In genomic region chr11:29914203-29914930, GRCh38 we compare ENCODE assay signal across 22 cellular contexts.
DNase-seq lines count a peak whose midpoint lies in the region.
"Had no signal": no experiment of that assay in that cellular context is flagged by ENCODE, and none has a peak within 500 bp of the region (broad histone marks: within the 10 kb centered on the region; RNA-seq: fewer than 3 reads in every experiment).

No MANE protein-coding gene starts in this region.

- no peaks in the 10 kb centered on the region for H3K79me2 ChIP-seq in trophoblast cell (ENCODE audit: control insufficient read depth, insufficient read depth, low read length, poor library complexity)

- H4K8ac ChIP-seq in trophoblast cell (ENCODE audit: low read depth, low read length) = no peak overlapping the region

- WGBS in trophoblast cell (ENCODE audit: extremely low coverage, insufficient coverage, insufficient read length) = no CpG with 5 or more reads among the region's 2 CpGs

- no peak overlapping the region for H4K12ac ChIP-seq in trophoblast cell (ENCODE audit: low read depth, low read length)

- no peak overlapping the region for H2AK5ac ChIP-seq in trophoblast cell (ENCODE audit: low read length)

- H3K9ac ChIP-seq in trophoblast cell (ENCODE audit: low read length) = no peak overlapping the region

- no peaks in the 10 kb centered on the region for H3K36me3 ChIP-seq in trophoblast cell (ENCODE audit: control insufficient read depth in 1 of 2, insufficient read depth in 2 of 2, low read length in 2 of 2)
- H3K36me3 ChIP-seq in effector memory CD4-positive, alpha-beta T cell (ENCODE audit: control insufficient read depth, insufficient read depth, low read length) = no peaks in the 10 kb centered on the region
- H3K36me3 ChIP-seq: colonic mucosa, pancreas, sigmoid colon, SJSA1, thyroid gland had no signal

- H4K91ac ChIP-seq in trophoblast cell (ENCODE audit: low read depth, low read length) = no peak overlapping the region

- no peaks in the 10 kb centered on the region for H3K9me3 ChIP-seq in trophoblast cell (ENCODE audit: insufficient read depth, low read depth, low read length)
- no peaks in the 10 kb centered on the region for H3K9me3 ChIP-seq in effector memory CD4-positive, alpha-beta T cell (ENCODE audit: control insufficient read depth, low read length)
- H3K9me3 ChIP-seq: colonic mucosa, pancreas, SJSA1, thyroid gland had no signal

- H3K14ac ChIP-seq in trophoblast cell (ENCODE audit: low read length) = no peak overlapping the region

- H3K4me2 ChIP-seq in trophoblast cell (ENCODE audit: low read length) = no peak overlapping the region

- no peak overlapping the region for H3K18ac ChIP-seq in trophoblast cell (ENCODE audit: low read length)

- DNase-seq in ELR (ENCODE audit: low read depth) = peak; percentile 0
- DNase-seq in M059J (ENCODE audit: low read depth) = peak; percentile 4
- DNase-seq in amniotic epithelial cell (ENCODE audit: low read depth) = peak; percentile 7
- DNase-seq in trophoblast cell = peak in 1 of 2 donors; percentile 31
- DNase-seq in NCI-H1436 treated with DMSO at 0.1 percent for 48 hours (lab: John Stamatoyannopoulos, UW) = no peak
- DNase-seq in effector memory CD4-positive, alpha-beta T cell = no peak
- no peak for DNase-seq in NOMO-1 treated with DMSO at 0.1 percent for 48 hours (lab: John Stamatoyannopoulos, UW; ENCODE audit: unreplicated experiment)
- DNase-seq: activated CD8-positive, alpha-beta memory T cell treated with anti-CD3 and anti-CD28 coated beads for 24 hours; activated naive CD4-positive, alpha-beta T cell treated with anti-CD3 and anti-CD28 coated beads, Interleukin-2, amount 50 U/mL, for 16 hours; activated T-cell treated with anti-CD3 and anti-CD28 coated beads, Interleukin-2, amount 50 U/mL, for 72 hours; colonic mucosa; H7; kidney; mesendoderm; natural killer cell; NCI-H1105; pancreas; PC-3; sigmoid colon; stimulated activated naive B cell treated with anti-CD40 and anti-IgM and Interleukin-4, amounts not matched to agents 10 μg/mL and 1 μg/mL and 100 μg/mL, for 72 hours; thyroid gland had no signal

- no peak overlapping the region for H2BK12ac ChIP-seq in trophoblast cell (ENCODE audit: low read length)

- H3K4me1 ChIP-seq in trophoblast cell (ENCODE audit: control insufficient read depth in 1 of 2, insufficient read depth in 2 of 2, low read length in 2 of 2) = no peaks in the 10 kb centered on the region
- no peaks in the 10 kb centered on the region for H3K4me1 ChIP-seq in effector memory CD4-positive, alpha-beta T cell (ENCODE audit: control insufficient read depth, insufficient read depth, low read length, poor library complexity, severe bottlenecking)
- H3K4me1 ChIP-seq: colonic mucosa, pancreas, sigmoid colon, SJSA1, thyroid gland had no signal

- H3K27me3 ChIP-seq in trophoblast cell (ENCODE audit: insufficient read depth, low read length) = no peaks in the 10 kb centered on the region
- H3K27me3 ChIP-seq in effector memory CD4-positive, alpha-beta T cell (replicated peaks; ENCODE audit: control insufficient read depth, insufficient read depth, low read length, poor library complexity, severe bottlenecking) = no peaks in the 10 kb centered on the region
- H3K27me3 ChIP-seq: colonic mucosa, pancreas, sigmoid colon, SJSA1, thyroid gland had no signal

- H2BK120ac ChIP-seq in trophoblast cell (ENCODE audit: insufficient read depth, low read length, poor library complexity) = no peak overlapping the region

- H3K27ac ChIP-seq in trophoblast cell (ENCODE audit: low read depth, low read length) = no peak overlapping the region
- H3K27ac ChIP-seq in effector memory CD4-positive, alpha-beta T cell (ENCODE audit: insufficient read depth, low read length, poor library complexity, severe bottlenecking) = no peak overlapping the region
- H3K27ac ChIP-seq: colonic mucosa, pancreas, sigmoid colon, SJSA1, thyroid gland had no signal

- no peaks in the 10 kb centered on the region for H3K79me1 ChIP-seq in trophoblast cell (ENCODE audit: low read length)

- H2AFZ ChIP-seq in trophoblast cell (ENCODE audit: insufficient read depth, low read length, poor library complexity) = no peak overlapping the region

- H3K4ac ChIP-seq in trophoblast cell (ENCODE audit: low read depth, low read length) = no peak overlapping the region

- H3K4me3 ChIP-seq in trophoblast cell (ENCODE audit: low read depth, low read length) = no peak overlapping the region
- no peak overlapping the region for H3K4me3 ChIP-seq in effector memory CD4-positive, alpha-beta T cell (ENCODE audit: insufficient read depth, low read depth, low read length, poor library complexity, severe bottlenecking)
- H3K4me3 ChIP-seq: colonic mucosa, pancreas, sigmoid colon, SJSA1, thyroid gland had no signal

- H3K23ac ChIP-seq in trophoblast cell (ENCODE audit: low read length) = peak overlapping the region; percentile 26

- no peak overlapping the region for H2BK5ac ChIP-seq in trophoblast cell (ENCODE audit: low read depth, low read length, poor library complexity)

Comparison
In these comparisons a context has a peak if more than half of its experiments do, and no peak if none do; other contexts are left out.
1. DNase-seq: peak in ELR (single experiment), M059J (single experiment) and amniotic epithelial cell (single experiment); none in NCI-H1436 treated with DMSO at 0.1 percent for 48 hours (single experiment), effector memory CD4-positive, alpha-beta T cell (0 of 3) and NOMO-1 treated with DMSO at 0.1 percent for 48 hours (single experiment).